Comparison of ENCODE assay signal across 31 cellular contexts in the genomic region with DNA sequence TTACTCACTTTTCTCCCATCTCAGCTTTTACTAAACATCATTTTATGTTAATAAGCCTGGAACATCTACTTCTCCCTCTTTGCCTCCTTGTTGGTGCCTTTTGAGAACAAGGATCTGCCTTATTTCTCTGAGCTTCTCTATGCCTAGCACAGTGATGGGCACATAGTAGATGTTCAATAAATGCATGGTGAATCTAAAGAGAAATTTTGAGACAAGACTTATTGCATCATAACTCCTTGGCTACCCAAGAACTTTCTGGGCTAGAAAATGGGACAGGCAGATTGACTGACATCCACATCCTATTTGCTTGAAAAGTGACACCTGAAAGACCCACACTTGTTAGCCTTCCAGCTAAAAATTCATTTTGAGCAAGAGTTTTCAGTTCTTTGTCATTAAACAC.
"Had no signal": no experiment of that assay in that cellular context is flagged by ENCODE, and none has a peak within 500 bp of the region (broad histone marks: within the 10 kb centered on the region; RNA-seq: fewer than 3 reads in every experiment).

No MANE protein-coding gene starts in this region.

- ATAC-seq: activated CD8-positive, alpha-beta T cell treated with anti-CD3 and anti-CD28 coated beads for 36 hours; activated naive CD4-positive, alpha-beta T cell treated with anti-CD3 and anti-CD28 coated beads, Interleukin-2, amount 50 U/mL, for 72 hours; activated T-helper 17 cell treated with anti-CD3 and anti-CD28 coated beads, Interleukin-2, amount 50 U/mL, for 72 hours had no signal

- DNase-seq: activated B cell treated with CpG ODN at 0.5 μM for 24 hours; activated CD4-positive, alpha-beta memory T cell treated with anti-CD3 and anti-CD28 coated beads for 36 hours; activated CD4-positive, alpha-beta T cell treated with anti-CD3 and anti-CD28 coated beads for 4 hours; activated CD4-positive, alpha-beta T cell treated with anti-CD3 and anti-CD28 coated beads, Interleukin-2, amount 10 ng/mL, durations not matched to agents 24 days and 14 days; activated CD4-positive, alpha-beta T cell treated with anti-CD3 and anti-CD28 coated beads, Interleukin-2, amount 50 U/mL, for 1 hour; activated CD4-positive, alpha-beta T cell treated with anti-CD3 and anti-CD28 coated beads, Interleukin-2, amount 50 U/mL, for 4 hours; activated CD4-positive, CD25-positive, alpha-beta regulatory T cell treated with anti-CD3 and anti-CD28 coated beads, Interleukin-2, amount 50 U/mL, for 72 hours; activated CD8-positive, alpha-beta memory T cell treated with anti-CD3 and anti-CD28 coated beads, Interleukin-2, amount 50 U/mL, for 4 hours; activated CD8-positive, alpha-beta T cell treated with anti-CD3 and anti-CD28 coated beads for 36 hours; activated effector memory CD4-positive, alpha-beta T cell treated with anti-CD3 and anti-CD28 coated beads, Interleukin-2, amount 50 U/mL, for 16 hours; activated gamma-delta T cell treated with Interleukin-2 at 50 U/mL for 16 hours; activated naive CD4-positive, alpha-beta T cell; activated naive CD4-positive, alpha-beta T cell treated with anti-CD3 and anti-CD28 coated beads for 36 hours; activated naive CD4-positive, alpha-beta T cell treated with anti-CD3 and anti-CD28 coated beads, Interleukin-2, amount 50 U/mL, for 16 hours; activated naive CD8-positive, alpha-beta T cell treated with anti-CD3 and anti-CD28 coated beads for 36 hours; activated T-cell treated with anti-CD3 and anti-CD28 coated beads for 4 hours; activated T-cell treated with anti-CD3 and anti-CD28 coated beads, Interleukin-2, amount 50 U/mL, for 1 hour; activated T-cell treated with anti-CD3 and anti-CD28 coated beads, Interleukin-2, amount 50 U/mL, for 48 hours; adrenal gland; amniotic stem cell; aorta; cerebellar nuclear complex; T-helper 1 cell; T-helper 2 cell; T-helper 9 cell had no signal

- H3K27me3 ChIP-seq: cardiac muscle cell had no signal

- H3K27ac ChIP-seq: adrenal gland, cardiac muscle cell, VCaP had no signal

- H3K4me1 ChIP-seq: adrenal gland had no signal

- H3K9me3 ChIP-seq: adrenal gland had no signal

- FAIRE-seq: bronchial epithelial cell, TTC549 had no signal

- H3K36me3 ChIP-seq: adrenal gland had no signal

- H3K4me3 ChIP-seq: adrenal gland, cardiac muscle cell had no signal
